In the genomic region with DNA sequence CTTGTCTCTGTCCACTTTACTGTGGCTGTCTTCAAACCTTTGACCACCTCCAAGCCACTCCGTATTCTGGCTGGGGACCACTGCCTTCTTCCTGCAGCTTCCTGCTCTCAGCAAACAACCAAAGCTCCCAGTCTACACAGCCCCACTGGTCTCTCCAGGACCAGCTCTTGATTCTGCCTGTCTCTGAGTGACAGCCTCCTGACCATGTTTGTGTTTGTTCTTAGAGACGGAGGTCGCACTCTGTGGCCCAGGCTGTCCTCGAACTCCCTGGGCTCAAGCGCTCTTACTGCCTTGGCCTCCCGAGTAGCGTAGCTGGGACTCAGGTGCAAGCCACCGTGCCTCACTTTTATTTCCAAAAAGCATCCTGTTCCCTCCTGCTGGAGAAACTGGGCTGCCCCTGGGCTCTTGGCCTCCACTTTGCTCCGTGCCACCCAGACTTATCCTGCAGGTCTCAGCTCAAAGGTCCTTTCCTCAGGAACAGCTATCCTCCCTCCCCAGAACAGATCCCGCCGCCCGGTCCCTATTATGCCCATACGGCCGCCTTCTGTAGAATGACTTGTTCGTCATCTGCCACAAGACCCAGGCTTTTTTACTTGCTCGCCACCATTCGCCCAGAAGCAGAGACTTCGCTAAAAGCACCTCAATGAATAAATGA, we compare ENCODE assay signal across 8 cellular contexts. TPM values are rescaled to one million over a fixed set of nuclear protein-coding genes. Genes with fewer than 3 reads are reported as not detected.
DNase-seq lines count a peak whose midpoint lies in the region; ATAC-seq and TF ChIP-seq lines count a peak whose summit lies in the region.

No MANE protein-coding gene starts in this region.

- peaks cover 5% of the 10 kb centered on the region for H3K36me3 Mint-ChIP-seq in activated CD8-positive, alpha-beta memory T cell treated with anti-CD3 and anti-CD28 coated beads, Interleukin-2, amount 10 ng/mL, durations not matched to agents 7 days and 5 days

- H3K27me3 Mint-ChIP-seq in activated CD8-positive, alpha-beta memory T cell treated with anti-CD3 and anti-CD28 coated beads, Interleukin-2, amount 10 ng/mL, durations not matched to agents 7 days and 5 days: no peaks in the 10 kb centered on the region

- H3K4me1 Mint-ChIP-seq in activated CD8-positive, alpha-beta memory T cell treated with anti-CD3 and anti-CD28 coated beads, Interleukin-2, amount 10 ng/mL, durations not matched to agents 7 days and 5 days: peaks cover 45% of the 10 kb centered on the region

- peak overlapping the region; percentile 94 for H3K4me3 Mint-ChIP-seq in activated CD8-positive, alpha-beta memory T cell treated with anti-CD3 and anti-CD28 coated beads, Interleukin-2, amount 10 ng/mL, durations not matched to agents 7 days and 5 days

- no peaks in the 10 kb centered on the region for H3K9me3 Mint-ChIP-seq in activated CD8-positive, alpha-beta memory T cell treated with anti-CD3 and anti-CD28 coated beads, Interleukin-2, amount 10 ng/mL, durations not matched to agents 7 days and 5 days (ENCODE audit: low read depth)

- H3K4me1 ChIP-seq in liver (ENCODE audit: control insufficient read depth in 4 of 4, insufficient read depth in 4 of 4, low read length in 3 of 4) (peaks cover 7 to 32% (median 24%) of the 10 kb centered on the region in 4 donors), thoracic aorta (ENCODE audit: control insufficient read depth in 1 of 2, low read depth in 2 of 2) (peaks cover 38 to 57% of the 10 kb centered on the region in 2 donors)

- TF ChIP-seq CTCF in liver (IDR thresholded peaks at IDR 0.05; ENCODE audit: low read depth, low read length, missing input control) (no peak), thoracic aorta (IDR thresholded peaks at IDR 0.05) (no peak)

- DNase-seq in activated CD8-positive, alpha-beta memory T cell treated with anti-CD3 and anti-CD28 coated beads, Interleukin-2, amount 10 ng/mL, durations not matched to agents 7 days and 5 days: no peak
- no peak for DNase-seq in activated CD8-positive, alpha-beta memory T cell treated with anti-CD3 and anti-CD28 coated beads for 24 hours
- DNase-seq in thoracic aorta (ENCODE audit: low spot score) (no peak), UCSD-AML1 (lab: John Stamatoyannopoulos, UW; ENCODE audit: unreplicated experiment) (no peak)

- H3K36me3 ChIP-seq in liver (ENCODE audit: control insufficient read depth in 4 of 4, insufficient read depth in 3 of 4, low read depth in 1 of 4, low read length in 3 of 4) (peaks cover 0 to 10% (median 5%) of the 10 kb centered on the region in 4 donors), thoracic aorta (peaks cover 12% of the 10 kb centered on the region)

- ATAC-seq in activated CD8-positive, alpha-beta memory T cell treated with anti-CD3 and anti-CD28 coated beads, Interleukin-2, amount 10 ng/mL, durations not matched to agents 7 days and 5 days: no peak
- ATAC-seq in thoracic aorta (ENCODE audit: insufficient number of reproducible peaks, low FRiP score, low read depth) (no peak), GM19351 (IDR thresholded peaks at IDR 0.05; ENCODE audit: unreplicated experiment) (no peak), GM21717 (IDR thresholded peaks at IDR 0.05; ENCODE audit: unreplicated experiment) (no peak)

- peak overlapping the region; percentile 91 for H3K27ac ChIP-seq in adipose tissue (ENCODE audit: low read depth, low read length)
- peak overlapping the region; percentile 99 for H3K27ac ChIP-seq in liver (ENCODE audit: low read depth in 1 of 2, low read length in 2 of 2)
- peak overlapping the region; percentile 59 to 99 for H3K27ac ChIP-seq in thoracic aorta

- H3K27ac Mint-ChIP-seq in activated CD8-positive, alpha-beta memory T cell treated with anti-CD3 and anti-CD28 coated beads, Interleukin-2, amount 10 ng/mL, durations not matched to agents 7 days and 5 days: peak overlapping the region; percentile 96

- peak overlapping the region; percentile 56 to 68 for H3K9ac ChIP-seq in liver (ENCODE audit: low read depth in 1 of 2, low read length in 2 of 2)

- H3K27me3 ChIP-seq in liver (ENCODE audit: control insufficient read depth in 4 of 4, insufficient read depth in 4 of 4, low read length in 3 of 4) (no peaks in the 10 kb centered on the region), thoracic aorta (replicated peaks; ENCODE audit: insufficient read depth) (no peaks in the 10 kb centered on the region)

- H3K9me3 ChIP-seq in liver (ENCODE audit: control insufficient read depth in 4 of 4, low read length in 3 of 4) (no peaks in the 10 kb centered on the region), thoracic aorta (no peaks in the 10 kb centered on the region)

- TF ChIP-seq RAD21 in liver (IDR thresholded peaks at IDR 0.05): no peak

- CTCF ChIA-PET in activated CD8-positive, alpha-beta memory T cell treated with anti-CD3 and anti-CD28 coated beads, Interleukin-2, amount 10 ng/mL, durations not matched to agents 7 days and 5 days (lab: Charles Lee): interaction anchor here (0.6 to 4.6 kb wide), 8 partner anchors 9 to 670 kb away, joined by 3 to 78 read pairs (median 6); a partner anchor contains a TSS

- 48 to 67% (median 57%) methylated on average over 18 of the region's 18 CpGs for WGBS in adipose tissue, 3 donors
- 75% methylated on average over 18 of the region's 18 CpGs for WGBS in liver

- H3K4me3 ChIP-seq in liver (ENCODE audit: low read depth in 1 of 3, low read length in 3 of 3) (peak overlapping the region in 1 of 3 donors; percentile 68), thoracic aorta (peak overlapping the region; percentile 92)

TF ChIP-seq in liver, 16 proteins besides CTCF, POLR2A, EP300 and RAD21:
- TF ChIP-seq, protein P1, sequence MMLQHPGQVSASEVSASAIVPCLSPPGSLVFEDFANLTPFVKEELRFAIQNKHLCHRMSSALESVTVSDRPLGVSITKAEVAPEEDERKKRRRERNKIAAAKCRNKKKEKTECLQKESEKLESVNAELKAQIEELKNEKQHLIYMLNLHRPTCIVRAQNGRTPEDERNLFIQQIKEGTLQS (IDR thresholded peaks at IDR 0.05): no peak

RNA-seq across cellular contexts. Expression of a gene that starts 9.1 kb away (rescaled TPM):
- 10 to 100 TPM; 26.0 to 31.9 TPM for total RNA-seq in activated CD8-positive, alpha-beta memory T cell treated with anti-CD3 and anti-CD28 coated beads, Interleukin-2, amount 10 ng/mL, durations not matched to agents 7 days and 5 days
- polyA plus RNA-seq in adipose tissue (10 to 100 TPM in 2 of 3 donors, 1 to 10 TPM in 1; 4.9 to 23.7 (median 23.1) TPM), liver (1 to 10 TPM; 1.7 to 2.5 TPM)
- total RNA-seq in liver (1 to 10 TPM; 2.8 to 5.0 TPM), thoracic aorta (10 to 100 TPM; 17.9 to 27.1 TPM)

RNA-seq across cellular contexts. Expression of a gene that starts 54.4 kb away (rescaled TPM):
- total RNA-seq in activated CD8-positive, alpha-beta memory T cell treated with anti-CD3 and anti-CD28 coated beads, Interleukin-2, amount 10 ng/mL, durations not matched to agents 7 days and 5 days: 10 to 100 TPM; 46.4 to 57.0 TPM
- polyA plus RNA-seq in adipose tissue (10 to 100 TPM; 22.0 to 72.3 (median 38.6) TPM), liver (10 to 100 TPM in 1 of 2 donors, 1 to 10 TPM in 1; 5.5 to 12.4 TPM)
- total RNA-seq in liver (10 to 100 TPM; 12.4 to 17.5 TPM), thoracic aorta (10 to 100 TPM; 58.1 to 70.3 TPM)

RNA-seq across cellular contexts. Expression of a gene that starts 55.5 kb away (rescaled TPM):
- total RNA-seq in activated CD8-positive, alpha-beta memory T cell treated with anti-CD3 and anti-CD28 coated beads, Interleukin-2, amount 10 ng/mL, durations not matched to agents 7 days and 5 days: 10 to 100 TPM; 33.2 to 45.7 TPM
- polyA plus RNA-seq in adipose tissue (10 to 100 TPM in 2 of 3 donors, 1 to 10 TPM in 1; 9.8 to 28.5 (median 18.4) TPM), liver (1 to 10 TPM; 6.5 to 9.6 TPM)
- total RNA-seq in liver (10 to 100 TPM; 18.1 to 27.0 TPM), thoracic aorta (10 to 100 TPM; 36.0 to 63.2 TPM)
